Comparison of ENCODE assay signal across 8 cellular contexts in the genomic region with DNA sequence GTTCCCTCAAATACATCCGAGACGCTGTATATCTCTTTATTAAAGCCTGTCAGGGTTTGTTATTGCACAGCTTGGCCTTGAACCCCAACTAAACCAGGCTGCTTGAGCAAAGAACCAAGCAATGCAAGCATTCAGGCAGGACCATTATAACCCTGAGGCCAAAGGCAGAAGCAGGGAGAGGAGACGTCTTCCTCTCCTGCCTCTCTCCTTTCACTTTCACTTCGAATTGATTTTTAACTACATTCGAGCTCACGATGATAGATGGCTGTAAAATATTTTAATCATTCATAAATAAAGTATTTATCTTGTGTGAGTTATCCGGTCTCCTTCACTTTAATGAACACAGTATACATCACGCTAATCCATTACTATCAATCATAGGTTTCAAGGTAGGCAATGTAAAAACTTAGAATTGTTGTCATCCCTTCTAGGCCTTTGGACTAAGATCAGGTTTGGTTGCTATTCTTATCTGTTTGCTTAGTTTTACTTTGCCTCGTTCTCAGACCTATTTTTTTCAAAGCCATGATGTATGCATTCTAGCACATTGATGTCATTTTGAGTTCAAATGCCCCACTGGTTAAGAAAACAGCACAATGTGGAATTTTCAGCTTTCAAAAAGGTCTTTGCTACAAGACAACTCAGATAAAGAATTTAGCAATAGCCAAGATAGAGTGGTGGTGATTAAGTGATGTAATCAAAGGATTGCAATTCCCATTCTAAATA.
DNase-seq lines count a peak whose midpoint lies in the region; ATAC-seq and TF ChIP-seq lines count a peak whose summit lies in the region.

No MANE protein-coding gene starts in this region.

- H3K4me1 Mint-ChIP-seq in mesothelial cell of epicardium = peaks cover 22% of the 10 kb centered on the region

- no peak overlapping the region for H3K4me3 Mint-ChIP-seq in mesothelial cell of epicardium

- CTCF ChIA-PET in HEK293T (lab: Yijun Ruan, JAX) = no interaction called here

- in situ Hi-C loops in GM13976 (cut with MboI; ENCODE audit: low sequenced_read_pairs, unreplicated experiment) = no loop called here

- H3K36me3 Mint-ChIP-seq in mesothelial cell of epicardium = no peaks in the 10 kb centered on the region

- POLR2A ChIA-PET in HEK293T (lab: Yijun Ruan, JAX) = no interaction called here

- peak overlapping the region; percentile 30 for H3K27ac Mint-ChIP-seq in mesothelial cell of epicardium

- peaks cover 17% of the 10 kb centered on the region for H3K27me3 Mint-ChIP-seq in mesothelial cell of epicardium (ENCODE audit: low read depth)

- H3K9me3 Mint-ChIP-seq in mesothelial cell of epicardium = peaks cover 6% of the 10 kb centered on the region

- DNase-seq in GM13976 (ENCODE audit: low spot score) = peak; percentile 50
- DNase-seq in amniotic epithelial cell (ENCODE audit: low read depth) = peak; percentile 91
- DNase-seq in mesothelial cell of epicardium (ENCODE audit: low spot score in 2 of 2, unreplicated experiment in 2 of 2) = no peak
- no peak for DNase-seq in inferior parietal cortex (ENCODE audit: extremely low spot score)
- DNase-seq in HEK293T (ENCODE audit: extremely low spot score) = no peak
- no peak for DNase-seq in NCI-H1092 treated with DMSO at 0.1 percent for 48 hours (lab: John Stamatoyannopoulos, UW)

- ATAC-seq in HG03432 (IDR thresholded peaks at IDR 0.05; ENCODE audit: unreplicated experiment) = peak; percentile 65
- no peak for ATAC-seq in GM18519 (IDR thresholded peaks at IDR 0.05; ENCODE audit: low FRiP score, unreplicated experiment)

- no peak for TF ChIP-seq CTCF in GM13976 (IDR thresholded peaks at IDR 0.05; ENCODE audit: borderline replicate concordance, control extremely low read depth, extremely low read depth, insufficient read depth, missing control alignments)
- TF ChIP-seq CTCF in mesothelial cell of epicardium (IDR thresholded peaks at IDR 0.05; ENCODE audit: unreplicated experiment) = no peak

TF ChIP-seq in HEK293T, 16 proteins besides CTCF, POLR2A, EP300 and RAD21:
- TF ChIP-seq NFRKB (IDR thresholded peaks at IDR 0.05) = no peak
- TF ChIP-seq, protein P1, sequence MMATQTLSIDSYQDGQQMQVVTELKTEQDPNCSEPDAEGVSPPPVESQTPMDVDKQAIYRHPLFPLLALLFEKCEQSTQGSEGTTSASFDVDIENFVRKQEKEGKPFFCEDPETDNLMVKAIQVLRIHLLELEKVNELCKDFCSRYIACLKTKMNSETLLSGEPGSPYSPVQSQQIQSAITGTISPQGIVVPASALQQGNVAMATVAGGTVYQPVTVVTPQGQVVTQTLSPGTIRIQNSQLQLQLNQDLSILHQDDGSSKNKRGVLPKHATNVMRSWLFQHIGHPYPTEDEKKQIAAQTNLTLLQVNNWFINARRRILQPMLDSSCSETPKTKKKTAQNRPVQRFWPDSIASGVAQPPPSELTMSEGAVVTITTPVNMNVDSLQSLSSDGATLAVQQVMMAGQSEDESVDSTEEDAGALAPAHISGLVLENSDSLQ (IDR thresholded peaks at IDR 0.05) = no peak
- TF ChIP-seq BHLHE40 (IDR thresholded peaks at IDR 0.05; ENCODE audit: borderline replicate concordance) = no peak
- no peak for TF ChIP-seq ARNT (IDR thresholded peaks at IDR 0.05)
- TF ChIP-seq ELF4 (IDR thresholded peaks at IDR 0.05) = no peak
- no peak for TF ChIP-seq FOXA1 (IDR thresholded peaks at IDR 0.05)
- TF ChIP-seq FOXK2 (IDR thresholded peaks at IDR 0.05) = no peak
- no peak for TF ChIP-seq LEF1 (IDR thresholded peaks at IDR 0.05; ENCODE audit: borderline replicate concordance)
- no peak for TF ChIP-seq SP1 (IDR thresholded peaks at IDR 0.05)
- no peak for TF ChIP-seq CTBP1 (IDR thresholded peaks at IDR 0.05; ENCODE audit: borderline replicate concordance)
- TF ChIP-seq SUZ12 (IDR thresholded peaks at IDR 0.05) = no peak
- TF ChIP-seq TARDBP (IDR thresholded peaks at IDR 0.05) = no peak
- TF ChIP-seq ZNF384 (IDR thresholded peaks at IDR 0.05) = no peak
- no peak for TF ChIP-seq L3MBTL2 (conservative IDR thresholded peaks at IDR 0.05)
- no peak for TF ChIP-seq HDGF (IDR thresholded peaks at IDR 0.05; ENCODE audit: borderline replicate concordance)
- TF ChIP-seq FOXM1 (IDR thresholded peaks at IDR 0.05; ENCODE audit: borderline replicate concordance) = no peak

Comparison
In these comparisons a context has a peak if more than half of its experiments do, and no peak if none do; other contexts are left out.
1. DNase-seq: peak in GM13976 (single experiment) and amniotic epithelial cell (single experiment); none in mesothelial cell of epicardium (0 of 2), inferior parietal cortex (single experiment), HEK293T (single experiment) and NCI-H1092 treated with DMSO at 0.1 percent for 48 hours (single experiment).